In the genomic region with DNA sequence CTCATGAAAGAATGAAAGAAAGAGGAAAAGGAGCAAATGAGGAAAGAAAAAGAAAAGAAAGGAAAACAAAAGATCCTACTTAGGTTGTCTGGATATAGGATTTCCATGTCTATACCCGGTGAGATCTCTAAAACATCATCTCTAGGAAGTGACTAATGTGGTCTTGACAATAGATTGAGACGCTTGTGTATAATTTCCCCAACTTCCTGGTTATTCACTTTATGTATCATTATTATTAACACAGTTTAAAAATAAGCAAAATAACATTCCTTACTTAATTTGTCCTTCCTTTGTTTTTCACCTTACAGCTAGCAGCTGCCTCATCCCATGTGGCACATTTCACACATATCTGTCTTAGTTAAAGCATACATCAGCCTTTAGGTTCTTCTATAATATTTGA, we compare ENCODE assay signal across 23 cellular contexts. TPM values are rescaled to one million over a fixed set of nuclear protein-coding genes. Genes with fewer than 3 reads are reported as not detected.
DNase-seq lines count a peak whose midpoint lies in the region; ATAC-seq and TF ChIP-seq lines count a peak whose summit lies in the region.
"Had no signal": no experiment of that assay in that cellular context is flagged by ENCODE, and none has a peak within 500 bp of the region (broad histone marks: within the 10 kb centered on the region; RNA-seq: fewer than 3 reads in every experiment).

No MANE protein-coding gene starts in this region.

- ATAC-seq in Right ventricle myocardium superior (ENCODE audit: poor library complexity): no peak
- no peak for ATAC-seq in gastrocnemius medialis
- no peak for ATAC-seq in activated T-helper 17 cell treated with anti-CD3 and anti-CD28 coated beads, Interleukin-2, amount 50 U/mL, for 72 hours (replicated peaks)
- ATAC-seq: activated CD8-positive, alpha-beta memory T cell treated with anti-CD3 and anti-CD28 coated beads, Interleukin-2, amount 10 ng/mL, durations not matched to agents 7 days and 5 days; activated naive CD4-positive, alpha-beta T cell treated with anti-CD3 and anti-CD28 coated beads, Interleukin-2, amount 50 U/mL, for 72 hours; stimulated activated naive CD8-positive, alpha-beta T cell treated with anti-CD3 and anti-CD28 coated beads, Interleukin-15, Interleukin-2, amounts not matched to agents 100 U/mL and 50 U/mL, for 24 hours had no signal

- 59 to 92% (median 71%) methylated on average over 2 of the region's 2 CpGs for WGBS in spleen, 5 donors

- intact Hi-C loops in Right ventricle myocardium superior (cut with DNase I) (no loop called here), gastrocnemius medialis (cut with DNase I; ENCODE audit: low total_unique reads) (no loop called here), spleen (cut with DNase I; ENCODE audit: low total_unique reads) (no loop called here)

- no peak for TF ChIP-seq POLR2A in gastrocnemius medialis (IDR thresholded peaks at IDR 0.05)
- TF ChIP-seq POLR2A in spleen (IDR thresholded peaks at IDR 0.05): no peak

- H3K27ac Mint-ChIP-seq in activated T-helper 17 cell treated with anti-CD3 and anti-CD28 coated beads, Interleukin-2, amount 50 U/mL, for 72 hours: no peak overlapping the region
- no peak overlapping the region for H3K27ac Mint-ChIP-seq in progenitor cell of endocrine pancreas
- H3K27ac Mint-ChIP-seq: activated CD8-positive, alpha-beta memory T cell treated with anti-CD3 and anti-CD28 coated beads, Interleukin-2, amount 10 ng/mL, durations not matched to agents 7 days and 5 days; activated naive CD4-positive, alpha-beta T cell treated with anti-CD3 and anti-CD28 coated beads, Interleukin-2, amount 50 U/mL, for 72 hours; activated T-helper 1 cell treated with anti-CD3 and anti-CD28 coated beads, Interleukin-12 subunit alpha, Interleukin-12 subunit beta, Interleukin-2, Interleukin-4 antibody, amounts not matched to agents 30 ng/mL and 10 ng/mL and 1 ng/mL, durations not matched to agents 14 hours and 24 hours and 36 hours; mesothelial cell of epicardium had no signal

- H3K4me3 Mint-ChIP-seq in activated T-helper 17 cell treated with anti-CD3 and anti-CD28 coated beads, Interleukin-2, amount 50 U/mL, for 72 hours: no peak overlapping the region
- H3K4me3 Mint-ChIP-seq in progenitor cell of endocrine pancreas (ENCODE audit: low read depth): no peak overlapping the region
- H3K4me3 Mint-ChIP-seq: activated CD8-positive, alpha-beta memory T cell treated with anti-CD3 and anti-CD28 coated beads, Interleukin-2, amount 10 ng/mL, durations not matched to agents 7 days and 5 days; activated T-helper 1 cell treated with anti-CD3 and anti-CD28 coated beads, Interleukin-12 subunit alpha, Interleukin-12 subunit beta, Interleukin-2, Interleukin-4 antibody, amounts not matched to agents 30 ng/mL and 10 ng/mL and 1 ng/mL, durations not matched to agents 14 hours and 24 hours and 36 hours; mesothelial cell of epicardium had no signal

- H3K4me1 ChIP-seq in right atrium auricular region (peaks cover 0 to 52% of the 10 kb centered on the region in 2 donors), fibroblast of lung (ENCODE audit: control insufficient read depth, extremely low read depth, insufficient read depth, low read length) (peaks cover 39% of the 10 kb centered on the region), gastrocnemius medialis (peaks cover 3 to 26% of the 10 kb centered on the region in 2 donors), spleen (no peaks in the 10 kb centered on the region)

- H3K36me3 Mint-ChIP-seq in activated T-helper 17 cell treated with anti-CD3 and anti-CD28 coated beads, Interleukin-2, amount 50 U/mL, for 72 hours (ENCODE audit: low read depth): no peaks in the 10 kb centered on the region
- H3K36me3 Mint-ChIP-seq in progenitor cell of endocrine pancreas (ENCODE audit: insufficient read depth): no peaks in the 10 kb centered on the region
- H3K36me3 Mint-ChIP-seq: activated CD8-positive, alpha-beta memory T cell treated with anti-CD3 and anti-CD28 coated beads, Interleukin-2, amount 10 ng/mL, durations not matched to agents 7 days and 5 days; activated naive CD4-positive, alpha-beta T cell treated with anti-CD3 and anti-CD28 coated beads, Interleukin-2, amount 50 U/mL, for 72 hours; mesothelial cell of epicardium had no signal

- no peaks in the 10 kb centered on the region for H3K9me3 ChIP-seq in right atrium auricular region
- H3K9me3 ChIP-seq in fibroblast of lung (ENCODE audit: control insufficient read depth, insufficient read depth, low read depth, low read length): no peaks in the 10 kb centered on the region
- no peaks in the 10 kb centered on the region for H3K9me3 ChIP-seq in gastrocnemius medialis
- H3K9me3 ChIP-seq in spleen: no peaks in the 10 kb centered on the region

- H3K79me2 ChIP-seq in fibroblast of lung (ENCODE audit: control insufficient read depth, insufficient read depth, low read length): peaks cover 52% of the 10 kb centered on the region

- no peak overlapping the region for H3K9ac ChIP-seq in fibroblast of lung (ENCODE audit: insufficient read depth, low read length)

- in situ Hi-C loops in gastrocnemius medialis (cut with MboI; ENCODE audit: low sequenced_read_pairs in 4 of 4): no loop called here

- no peaks in the 10 kb centered on the region for H3K4me1 Mint-ChIP-seq in activated T-helper 17 cell treated with anti-CD3 and anti-CD28 coated beads, Interleukin-2, amount 50 U/mL, for 72 hours
- H3K4me1 Mint-ChIP-seq in progenitor cell of endocrine pancreas (ENCODE audit: low read depth): no peaks in the 10 kb centered on the region
- H3K4me1 Mint-ChIP-seq: activated CD8-positive, alpha-beta memory T cell treated with anti-CD3 and anti-CD28 coated beads, Interleukin-2, amount 10 ng/mL, durations not matched to agents 7 days and 5 days had no signal

- H3K36me3 ChIP-seq in right atrium auricular region: no peaks in the 10 kb centered on the region
- no peaks in the 10 kb centered on the region for H3K36me3 ChIP-seq in fibroblast of lung (ENCODE audit: control insufficient read depth, insufficient read depth, low read length)
- no peaks in the 10 kb centered on the region for H3K36me3 ChIP-seq in gastrocnemius medialis
- no peaks in the 10 kb centered on the region for H3K36me3 ChIP-seq in spleen

- H2AFZ ChIP-seq in fibroblast of lung (ENCODE audit: low read length): no peak overlapping the region

- no peaks in the 10 kb centered on the region for H3K9me3 Mint-ChIP-seq in activated T-helper 17 cell treated with anti-CD3 and anti-CD28 coated beads, Interleukin-2, amount 50 U/mL, for 72 hours
- no peaks in the 10 kb centered on the region for H3K9me3 Mint-ChIP-seq in progenitor cell of endocrine pancreas (ENCODE audit: low read depth)
- H3K9me3 Mint-ChIP-seq: activated naive CD4-positive, alpha-beta T cell treated with anti-CD3 and anti-CD28 coated beads, Interleukin-2, amount 50 U/mL, for 72 hours; activated T-helper 1 cell treated with anti-CD3 and anti-CD28 coated beads, Interleukin-12 subunit alpha, Interleukin-12 subunit beta, Interleukin-2, Interleukin-4 antibody, amounts not matched to agents 30 ng/mL and 10 ng/mL and 1 ng/mL, durations not matched to agents 14 hours and 24 hours and 36 hours; mesothelial cell of epicardium had no signal

- H4K20me1 ChIP-seq in fibroblast of lung (ENCODE audit: control insufficient read depth, extremely low read depth, insufficient read depth, low read length): no peaks in the 10 kb centered on the region

- H3K27me3 ChIP-seq in right atrium auricular region (no peaks in the 10 kb centered on the region), fibroblast of lung (ENCODE audit: control insufficient read depth, insufficient read depth, low read length) (no peaks in the 10 kb centered on the region), gastrocnemius medialis (no peaks in the 10 kb centered on the region), spleen (replicated peaks in 1 of 7) (peaks cover 0 to 20% (median 0%) of the 10 kb centered on the region in 7 donors)

- TF ChIP-seq CTCF in right atrium auricular region (IDR thresholded peaks at IDR 0.05): no peak
- no peak for TF ChIP-seq CTCF in fibroblast of lung (conservative IDR thresholded peaks at IDR 0.05 in 1 of 2, IDR thresholded peaks at IDR 0.05 in 1 of 2; ENCODE audit: low read depth in 1 of 2, low read length in 2 of 2)
- TF ChIP-seq CTCF in gastrocnemius medialis (IDR thresholded peaks at IDR 0.05 in 4 of 5, conservative IDR thresholded peaks at IDR 0.05 in 1 of 5): no peak
- TF ChIP-seq CTCF in spleen (IDR thresholded peaks at IDR 0.05 in 8 of 11, conservative IDR thresholded peaks at IDR 0.05 in 3 of 11): no peak
- TF ChIP-seq CTCF in progenitor cell of endocrine pancreas (IDR thresholded peaks at IDR 0.05; ENCODE audit: unreplicated experiment): no peak

- no peak for DNase-seq in right atrium auricular region (ENCODE audit: low spot score)
- no peak for DNase-seq in Right ventricle myocardium superior
- DNase-seq in fibroblast of lung (ENCODE audit: low read depth in 2 of 2): peak in 1 of 2 donors; percentile 30
- no peak for DNase-seq in gastrocnemius medialis
- DNase-seq in spleen: no peak
- DNase-seq in progenitor cell of endocrine pancreas (ENCODE audit: low spot score, unreplicated experiment): no peak
- no peak for DNase-seq in SIG-M5 treated with dmso at 0.1 percent for 504 hours (lab: John Stamatoyannopoulos, UW; ENCODE audit: unreplicated experiment)
- DNase-seq: ACHN; activated CD8-positive, alpha-beta memory T cell treated with anti-CD3 and anti-CD28 coated beads, Interleukin-2, amount 10 ng/mL, durations not matched to agents 7 days and 5 days; C1 segment of cervical spinal cord; foreskin melanocyte; GF-D8; NCI-H1417; NCI-H510A treated with DMSO at 0.1 percent for 48 hours; posterior cingulate gyrus; stimulated activated CD4-positive, alpha-beta T cell treated with anti-CD3 and anti-CD28 coated beads, Interleukin-4, amount 100 ng/mL, for 1 hour; stimulated activated naive CD8-positive, alpha-beta T cell treated with anti-CD3 and anti-CD28 coated beads, Interleukin-15, Interleukin-2, amounts not matched to agents 100 U/mL and 50 U/mL, for 24 hours had no signal

- H3K27me3 Mint-ChIP-seq in activated T-helper 17 cell treated with anti-CD3 and anti-CD28 coated beads, Interleukin-2, amount 50 U/mL, for 72 hours: peaks cover 13% of the 10 kb centered on the region
- peaks cover 6% of the 10 kb centered on the region for H3K27me3 Mint-ChIP-seq in progenitor cell of endocrine pancreas

- no peak overlapping the region for H3K4me2 ChIP-seq in fibroblast of lung (ENCODE audit: extremely low read depth, insufficient read depth, low read length)
- H3K4me2 ChIP-seq: smooth muscle cell had no signal

- H3K4me3 ChIP-seq in right atrium auricular region (no peak overlapping the region), fibroblast of lung (replicated peaks in 1 of 4; ENCODE audit: control extremely low read depth in 1 of 4, insufficient read depth in 1 of 4, low read depth in 3 of 4, low read length in 4 of 4) (no peak overlapping the region), gastrocnemius medialis (no peak overlapping the region), spleen (no peak overlapping the region)
- H3K4me3 ChIP-seq: smooth muscle cell had no signal

- peak overlapping the region; percentile 33 to 44 for H3K27ac ChIP-seq in right atrium auricular region
- H3K27ac ChIP-seq in fibroblast of lung (ENCODE audit: insufficient read depth, low read length): peak overlapping the region; percentile 1
- H3K27ac ChIP-seq in gastrocnemius medialis: peak overlapping the region in 3 of 4 donors; percentile 44 to 53 (median 50)
- no peak overlapping the region for H3K27ac ChIP-seq in spleen
- H3K27ac ChIP-seq: RWPE1 had no signal

RNA-seq across cellular contexts. Expression of a gene that starts 27.0 kb away (rescaled TPM):
- total RNA-seq in right atrium auricular region (10 to 100 TPM; 37.2 to 47.1 TPM), Right ventricle myocardium superior (71.1 TPM), fibroblast of lung (494 and 636 TPM in 2 replicates), gastrocnemius medialis (10 to 100 TPM in 1 of 4 donors, 1 to 10 TPM in 3; 4.4 to 19.1 (median 7.4) TPM), spleen (1 to 10 TPM; 1.0 to 3.7 (median 3.0) TPM), progenitor cell of endocrine pancreas (1.1 and 2.1 TPM in 2 replicates)
- polyA plus RNA-seq in fibroblast of lung (183 and 662 TPM in 2 replicates), spleen (1 to 10 TPM in 2 of 3 donors, under 1 TPM in 1; 0.76 to 2.5 (median 2.4) TPM)
- 153 and 500 TPM in 2 replicates for polyA plus RNA-seq in fibroblast of lung (2012)
- polyA minus RNA-seq in fibroblast of lung (ENCODE audit: low replicate concordance): 336 and 720 TPM in 2 replicates
- total RNA-seq in activated T-helper 17 cell treated with anti-CD3 and anti-CD28 coated beads, Interleukin-2, amount 50 U/mL, for 72 hours: not detected
- total RNA-seq: activated CD8-positive, alpha-beta memory T cell treated with anti-CD3 and anti-CD28 coated beads, Interleukin-2, amount 10 ng/mL, durations not matched to agents 7 days and 5 days; activated naive CD4-positive, alpha-beta T cell treated with anti-CD3 and anti-CD28 coated beads, Interleukin-2, amount 50 U/mL, for 72 hours; activated T-helper 1 cell treated with anti-CD3 and anti-CD28 coated beads, Interleukin-12 subunit alpha, Interleukin-12 subunit beta, Interleukin-2, Interleukin-4 antibody, amounts not matched to agents 30 ng/mL and 10 ng/mL and 1 ng/mL, durations not matched to agents 14 hours and 24 hours and 36 hours had no signal

Comparison
In these comparisons a context has a peak if more than half of its experiments do, and no peak if none do; other contexts are left out.
1. H3K27ac ChIP-seq: peak in right atrium auricular region (2 of 2), fibroblast of lung (single experiment) and gastrocnemius medialis (3 of 4); none in spleen (0 of 8).